In the genomic region with DNA sequence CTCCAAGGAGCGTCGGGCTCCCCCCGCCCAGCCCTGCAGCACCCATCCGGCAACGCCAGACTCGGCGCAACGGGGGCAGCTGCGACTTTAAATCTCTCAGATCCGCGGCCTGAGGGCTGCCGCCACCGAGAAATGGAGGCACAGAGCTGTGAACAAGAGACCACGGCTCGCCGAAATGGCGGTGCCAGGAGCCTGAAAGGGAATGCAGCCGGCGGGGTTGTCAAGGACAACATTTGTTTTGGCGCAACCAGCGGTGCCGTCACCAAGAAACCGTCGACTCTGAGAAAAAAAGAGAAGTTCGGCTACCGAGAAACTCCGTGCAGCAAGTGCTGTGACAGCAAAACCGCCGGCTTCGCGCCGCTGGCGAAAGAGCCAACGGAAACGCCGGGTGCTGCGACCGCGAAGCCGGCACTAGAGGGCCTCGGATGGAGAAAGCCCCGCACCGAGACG, we compare ENCODE assay signal across 8 cellular contexts. TPM values are rescaled to one million over a fixed set of nuclear protein-coding genes. Genes with fewer than 3 reads are reported as not detected.
DNase-seq lines count a peak whose midpoint lies in the region; ATAC-seq and TF ChIP-seq lines count a peak whose summit lies in the region.

No MANE protein-coding gene starts in this region.

- H3K9me3 Mint-ChIP-seq in activated CD8-positive, alpha-beta T cell treated with anti-CD3 and anti-CD28 coated beads, Interleukin-2, amount 10 ng/mL, durations not matched to agents 7 days and 5 days (ENCODE audit: insufficient read depth) = no peaks in the 10 kb centered on the region
- no peaks in the 10 kb centered on the region for H3K9me3 Mint-ChIP-seq in endodermal cell
- H3K9me3 Mint-ChIP-seq in stimulated activated effector memory CD8-positive, alpha-beta T cell treated with anti-CD3 and anti-CD28 coated beads, Interleukin-12 subunit alpha, Interleukin-12 subunit beta, amount 100 ng/mL, for 72 hours = no peaks in the 10 kb centered on the region

- peaks cover 37% of the 10 kb centered on the region for H3K36me3 Mint-ChIP-seq in activated CD8-positive, alpha-beta T cell treated with anti-CD3 and anti-CD28 coated beads, Interleukin-2, amount 10 ng/mL, durations not matched to agents 7 days and 5 days (ENCODE audit: low read depth)
- H3K36me3 Mint-ChIP-seq in endodermal cell (ENCODE audit: low read depth) = peaks cover 2% of the 10 kb centered on the region
- peaks cover 47% of the 10 kb centered on the region for H3K36me3 Mint-ChIP-seq in stimulated activated effector memory CD8-positive, alpha-beta T cell treated with anti-CD3 and anti-CD28 coated beads, Interleukin-12 subunit alpha, Interleukin-12 subunit beta, amount 100 ng/mL, for 72 hours

- 0 to 1% methylated on average over 38 to 44 of the region's 44 CpGs for WGBS in endodermal cell (ENCODE audit: insufficient coverage in 1 of 2, insufficient read length in 1 of 2), 2 experiments

- no peaks in the 10 kb centered on the region for H3K9me3 ChIP-seq in endodermal cell (ENCODE audit: control insufficient read depth, low read length)
- H3K9me3 ChIP-seq in mucosa of rectum (ENCODE audit: control insufficient read depth in 2 of 2, low read length in 2 of 2) = no peaks in the 10 kb centered on the region

- peak overlapping the region; percentile 84 for H3K4me3 ChIP-seq in endodermal cell (ENCODE audit: low read length)
- H3K4me3 ChIP-seq in mucosa of rectum (ENCODE audit: low read length in 2 of 2) = peak overlapping the region; percentile 81 to 82

- H3K27me3 Mint-ChIP-seq in activated CD8-positive, alpha-beta T cell treated with anti-CD3 and anti-CD28 coated beads, Interleukin-2, amount 10 ng/mL, durations not matched to agents 7 days and 5 days (ENCODE audit: low read depth) = no peaks in the 10 kb centered on the region
- H3K27me3 Mint-ChIP-seq in endodermal cell (ENCODE audit: insufficient read depth) = peaks cover 89% of the 10 kb centered on the region

- TF ChIP-seq CTCF in endodermal cell (conservative IDR thresholded peaks at IDR 0.05) = peak; percentile 43

- CTCF ChIA-PET in activated CD8-positive, alpha-beta T cell treated with anti-CD3 and anti-CD28 coated beads, Interleukin-2, amount 10 ng/mL, durations not matched to agents 7 days and 5 days (lab: Charles Lee) = interaction anchor here (0.6 to 3.2 kb wide), 20 partner anchors 12 to 1209 kb away, joined by 3 to 81 read pairs (median 8); partner anchors contain the start of genes HMGCS1 and ZNF131

- H3K4me3 Mint-ChIP-seq in activated CD8-positive, alpha-beta T cell treated with anti-CD3 and anti-CD28 coated beads, Interleukin-2, amount 10 ng/mL, durations not matched to agents 7 days and 5 days = peak overlapping the region; percentile 93
- peak overlapping the region; percentile 60 for H3K4me3 Mint-ChIP-seq in endodermal cell
- H3K4me3 Mint-ChIP-seq in stimulated activated effector memory CD8-positive, alpha-beta T cell treated with anti-CD3 and anti-CD28 coated beads, Interleukin-12 subunit alpha, Interleukin-12 subunit beta, amount 100 ng/mL, for 72 hours = peak overlapping the region; percentile 88

- peak; percentile 94 to 96 for DNase-seq in AML-193 (lab: John Stamatoyannopoulos, UW)
- peak; percentile 87 to 95 for DNase-seq in NCI-H526 (lab: John Stamatoyannopoulos, UW)
- peak; percentile 92 for DNase-seq in activated CD8-positive, alpha-beta T cell treated with anti-CD3 and anti-CD28 coated beads, Interleukin-2, amount 10 ng/mL, durations not matched to agents 7 days and 5 days
- DNase-seq in endodermal cell = peak; percentile 88
- DNase-seq in stimulated activated effector memory CD8-positive, alpha-beta T cell treated with anti-CD3 and anti-CD28 coated beads, Interleukin-12 subunit alpha, Interleukin-12 subunit beta, amount 100 ng/mL, for 72 hours (ENCODE audit: low spot score in 2 of 2) = peak in 1 of 2 donors; percentile 59

- H3K4me1 ChIP-seq in endodermal cell (ENCODE audit: control insufficient read depth, insufficient read depth, low read length) (peaks cover 4% of the 10 kb centered on the region), mucosa of rectum (ENCODE audit: control insufficient read depth in 2 of 2, insufficient read depth in 2 of 2, low read length in 2 of 2) (peaks cover 12 to 27% of the 10 kb centered on the region in 2 donors)

- H3K27me3 ChIP-seq in endodermal cell (ENCODE audit: control insufficient read depth, insufficient read depth, low read length, poor library complexity, severe bottlenecking) = peaks cover 74% of the 10 kb centered on the region
- no peaks in the 10 kb centered on the region for H3K27me3 ChIP-seq in mucosa of rectum (ENCODE audit: control insufficient read depth in 2 of 2, insufficient read depth in 2 of 2, low read length in 2 of 2)

- H3K36me3 ChIP-seq in endodermal cell (ENCODE audit: control insufficient read depth, insufficient read depth, low read length) (no peaks in the 10 kb centered on the region), mucosa of rectum (ENCODE audit: control insufficient read depth in 2 of 2, insufficient read depth in 2 of 2, low read length in 2 of 2) (no peaks in the 10 kb centered on the region)

- peak overlapping the region; percentile 100 for H3K27ac Mint-ChIP-seq in activated CD8-positive, alpha-beta T cell treated with anti-CD3 and anti-CD28 coated beads, Interleukin-2, amount 10 ng/mL, durations not matched to agents 7 days and 5 days
- peak overlapping the region; percentile 32 for H3K27ac Mint-ChIP-seq in endodermal cell
- peak overlapping the region; percentile 91 for H3K27ac Mint-ChIP-seq in stimulated activated effector memory CD8-positive, alpha-beta T cell treated with anti-CD3 and anti-CD28 coated beads, Interleukin-12 subunit alpha, Interleukin-12 subunit beta, amount 100 ng/mL, for 72 hours

- peaks cover 33% of the 10 kb centered on the region for H3K4me1 Mint-ChIP-seq in activated CD8-positive, alpha-beta T cell treated with anti-CD3 and anti-CD28 coated beads, Interleukin-2, amount 10 ng/mL, durations not matched to agents 7 days and 5 days (ENCODE audit: low read depth)
- H3K4me1 Mint-ChIP-seq in endodermal cell = peaks cover 34% of the 10 kb centered on the region
- H3K4me1 Mint-ChIP-seq in stimulated activated effector memory CD8-positive, alpha-beta T cell treated with anti-CD3 and anti-CD28 coated beads, Interleukin-12 subunit alpha, Interleukin-12 subunit beta, amount 100 ng/mL, for 72 hours = peaks cover 45% of the 10 kb centered on the region

- H3K9ac ChIP-seq in endodermal cell (ENCODE audit: extremely low read depth, low read length, poor library complexity, severe bottlenecking) = peak overlapping the region; percentile 21
- H3K9ac ChIP-seq in mucosa of rectum (ENCODE audit: low read depth in 1 of 2, low read length in 2 of 2) = peak overlapping the region; percentile 72 to 80

- peak; percentile 30 for ATAC-seq in GM18909 (IDR thresholded peaks at IDR 0.05; ENCODE audit: poor library complexity, unreplicated experiment)
- ATAC-seq in HG03196 (IDR thresholded peaks at IDR 0.05; ENCODE audit: unreplicated experiment) = peak; percentile 25
- ATAC-seq in activated CD8-positive, alpha-beta T cell treated with anti-CD3 and anti-CD28 coated beads, Interleukin-2, amount 10 ng/mL, durations not matched to agents 7 days and 5 days = peak; percentile 33
- peak; percentile 32 for ATAC-seq in stimulated activated effector memory CD8-positive, alpha-beta T cell treated with anti-CD3 and anti-CD28 coated beads, Interleukin-12 subunit alpha, Interleukin-12 subunit beta, amount 100 ng/mL, for 72 hours

- POLR2A ChIA-PET in activated CD8-positive, alpha-beta T cell treated with anti-CD3 and anti-CD28 coated beads, Interleukin-2, amount 10 ng/mL, durations not matched to agents 7 days and 5 days (lab: Charles Lee) = interaction anchor here (0.7 to 8.1 kb wide), 20 partner anchors 9 to 514 kb away, joined by 3 to 532 read pairs (median 8); partner anchors contain the start of genes C5orf34, HMGCS1, TMEM267 and ZNF131

- H3K27ac ChIP-seq in endodermal cell (ENCODE audit: low read depth, low read length) (peak overlapping the region; percentile 35), mucosa of rectum (ENCODE audit: low read depth in 2 of 2, low read length in 2 of 2) (peak overlapping the region; percentile 89 to 95)

RNA-seq across cellular contexts. Expression of gene ANXA2R, which starts 2.1 kb away (rescaled TPM):
- total RNA-seq in activated CD8-positive, alpha-beta T cell treated with anti-CD3 and anti-CD28 coated beads, Interleukin-2, amount 10 ng/mL, durations not matched to agents 7 days and 5 days = 10 to 100 TPM; 28.0 to 29.3 TPM
- total RNA-seq in endodermal cell = under 1 TPM; 0.73 to 0.97 TPM
- polyA plus RNA-seq in endodermal cell (2013, experiment 1 of 2) = 1.5 TPM
- polyA plus RNA-seq in endodermal cell (2013, experiment 2 of 2) = 0.91 TPM

Comparison
In these comparisons a context has a peak if more than half of its experiments do, and no peak if none do; other contexts are left out.
1. H3K27ac Mint-ChIP-seq: peak in every context shown above with its lines; median percentile 100 in activated CD8-positive, alpha-beta T cell treated with anti-CD3 and anti-CD28 coated beads, Interleukin-2, amount 10 ng/mL, durations not matched to agents 7 days and 5 days; 91 in stimulated activated effector memory CD8-positive, alpha-beta T cell treated with anti-CD3 and anti-CD28 coated beads, Interleukin-12 subunit alpha, Interleukin-12 subunit beta, amount 100 ng/mL, for 72 hours; 32 in endodermal cell.
2. RNA of gene ANXA2R, which starts 2.1 kb away (total RNA-seq): 28.0 to 29.3 TPM in activated CD8-positive, alpha-beta T cell treated with anti-CD3 and anti-CD28 coated beads, Interleukin-2, amount 10 ng/mL, durations not matched to agents 7 days and 5 days; 0.73 to 0.97 TPM in endodermal cell; every median in the first group is over 10 times any median in the second.
3. Peak in every context shown above with its lines, with median percentiles within 50 percentile points of each other: ATAC-seq and H3K4me3 Mint-ChIP-seq.